Comparison of ENCODE assay signal across 28 cellular contexts in the genomic region with DNA sequence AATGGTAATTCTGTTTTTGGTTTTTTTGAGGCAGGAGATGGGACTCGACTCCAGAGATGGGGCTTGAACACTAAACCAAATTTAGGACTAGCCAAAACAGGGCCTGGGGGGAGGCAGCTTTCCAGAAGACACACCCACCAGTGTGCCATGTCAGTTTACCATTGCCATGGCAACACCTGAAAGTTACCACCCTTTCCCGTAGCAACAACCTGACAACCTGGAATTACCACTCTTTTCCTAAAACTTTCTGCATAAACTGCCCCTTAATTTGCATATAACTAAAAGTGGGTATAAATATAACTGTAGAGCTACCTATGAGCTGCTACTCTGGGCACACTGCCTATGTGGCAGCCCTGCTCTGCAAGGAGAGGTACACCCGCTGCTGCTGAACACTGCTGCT. TPM values are rescaled to one million over a fixed set of nuclear protein-coding genes. Genes with fewer than 3 reads are reported as not detected.
"Had no signal": no experiment of that assay in that cellular context is flagged by ENCODE, and none has a peak within 500 bp of the region (broad histone marks: within the 10 kb centered on the region; RNA-seq: fewer than 3 reads in every experiment).

No MANE protein-coding gene starts in this region.

- H3K4me3 ChIP-seq: neural progenitor cell, ovary, psoas muscle, right lobe of liver, sigmoid colon, stomach, thoracic aorta, thyroid gland, tibial nerve, upper lobe of left lung, vagina had no signal

- H2AFZ ChIP-seq: neural progenitor cell, parathyroid adenoma had no signal

- H3K4me3 Mint-ChIP-seq: nephron; stimulated activated effector memory CD8-positive, alpha-beta T cell treated with anti-CD3 and anti-CD28 coated beads, Interleukin-12 subunit alpha, Interleukin-12 subunit beta, amount 100 ng/mL, for 72 hours; stimulated activated naive B cell treated with anti-CD40 and anti-IgM and Interleukin-4, amounts not matched to agents 10 μg/mL and 1 μg/mL and 100 μg/mL, for 72 hours; stimulated activated naive CD8-positive, alpha-beta T cell treated with anti-CD3 and anti-CD28 coated beads, Interleukin-15, Interleukin-2, amounts not matched to agents 100 ng/mL and 50 ng/mL, for 24 hours had no signal

- ATAC-seq: psoas muscle; right cardiac atrium; right lobe of liver; stimulated activated effector memory CD8-positive, alpha-beta T cell treated with anti-CD3 and anti-CD28 coated beads, Interleukin-12 subunit alpha, Interleukin-12 subunit beta, amount 100 ng/mL, for 72 hours; stimulated activated naive B cell treated with anti-CD40 and anti-IgM and Interleukin-4, amounts not matched to agents 10 μg/mL and 1 μg/mL and 100 μg/mL, for 72 hours had no signal

- H3K4me2 ChIP-seq: neural progenitor cell had no signal

- H3K4me1 Mint-ChIP-seq: neural progenitor cell; stimulated activated effector memory CD8-positive, alpha-beta T cell treated with anti-CD3 and anti-CD28 coated beads, Interleukin-12 subunit alpha, Interleukin-12 subunit beta, amount 100 ng/mL, for 72 hours; stimulated activated naive B cell treated with anti-CD40 and anti-IgM and Interleukin-4, amounts not matched to agents 10 μg/mL and 1 μg/mL and 100 μg/mL, for 72 hours had no signal

- H3K4me1 ChIP-seq: parathyroid adenoma, right lobe of liver, sigmoid colon, stomach, thyroid gland, upper lobe of left lung, vagina had no signal

- H3K36me3 Mint-ChIP-seq: neural progenitor cell; stimulated activated effector memory CD8-positive, alpha-beta T cell treated with anti-CD3 and anti-CD28 coated beads, Interleukin-12 subunit alpha, Interleukin-12 subunit beta, amount 100 ng/mL, for 72 hours; stimulated activated naive B cell treated with anti-CD40 and anti-IgM and Interleukin-4, amounts not matched to agents 10 μg/mL and 1 μg/mL and 100 μg/mL, for 72 hours had no signal

- H3K9me3 Mint-ChIP-seq: nephron; stimulated activated effector memory CD8-positive, alpha-beta T cell treated with anti-CD3 and anti-CD28 coated beads, Interleukin-12 subunit alpha, Interleukin-12 subunit beta, amount 100 ng/mL, for 72 hours; stimulated activated naive B cell treated with anti-CD40 and anti-IgM and Interleukin-4, amounts not matched to agents 10 μg/mL and 1 μg/mL and 100 μg/mL, for 72 hours; stimulated activated naive CD8-positive, alpha-beta T cell treated with anti-CD3 and anti-CD28 coated beads, Interleukin-15, Interleukin-2, amounts not matched to agents 100 ng/mL and 50 ng/mL, for 24 hours had no signal

- H3K9ac ChIP-seq: neural progenitor cell, parathyroid adenoma had no signal

- H3K36me3 ChIP-seq: neural progenitor cell, ovary, right lobe of liver, sigmoid colon, stomach, thoracic aorta, thyroid gland, tibial nerve, upper lobe of left lung, vagina had no signal

- FAIRE-seq: small intestine, urothelium cell line had no signal

- H3K79me2 ChIP-seq: parathyroid adenoma had no signal

- H3K9me3 ChIP-seq: ovary, psoas muscle, right lobe of liver, sigmoid colon, stomach, thoracic aorta, thyroid gland, tibial nerve, upper lobe of left lung, vagina had no signal

- H3K27me3 Mint-ChIP-seq: progenitor cell of endocrine pancreas had no signal

- DNase-seq: occipital lobe; ovary; posterior cingulate gyrus; psoas muscle; right cardiac atrium; right lobe of liver; sigmoid colon; small intestine; stimulated activated CD4-positive, alpha-beta T cell treated with anti-CD3 and anti-CD28 coated beads, Interleukin-15, amount 100 ng/mL, for 24 hours; stimulated activated CD4-positive, alpha-beta T cell treated with anti-CD3 and anti-CD28 coated beads, Interleukin-2, amount 100 ng/mL, for 24 hours; stimulated activated CD4-positive, alpha-beta T cell treated with anti-CD3 and anti-CD28 coated beads, Interleukin-2, amount 100 ng/mL, for 48 hours; stimulated activated CD4-positive, alpha-beta T cell treated with anti-CD3 and anti-CD28 coated beads, Interleukin-4, amount 100 ng/mL, for 24 hours; stimulated activated naive B cell treated with anti-CD40 and anti-IgM and Interleukin-4, amounts not matched to agents 10 μg/mL and 1 μg/mL and 100 μg/mL, for 72 hours; stimulated activated naive CD4-positive, alpha-beta T cell treated with Interleukin-2 at 50 U/mL for 16 hours; stomach; thyroid gland; trophoblast cell; upper lobe of left lung had no signal

- H3K27ac Mint-ChIP-seq: neural progenitor cell; progenitor cell of endocrine pancreas; stimulated activated effector memory CD8-positive, alpha-beta T cell treated with anti-CD3 and anti-CD28 coated beads, Interleukin-12 subunit alpha, Interleukin-12 subunit beta, amount 100 ng/mL, for 72 hours; stimulated activated naive B cell treated with anti-CD40 and anti-IgM and Interleukin-4, amounts not matched to agents 10 μg/mL and 1 μg/mL and 100 μg/mL, for 72 hours; stimulated activated naive CD8-positive, alpha-beta T cell treated with anti-CD3 and anti-CD28 coated beads, Interleukin-15, Interleukin-2, amounts not matched to agents 100 ng/mL and 50 ng/mL, for 24 hours had no signal

- H3K27me3 ChIP-seq: neural progenitor cell, ovary, right lobe of liver, sigmoid colon, stomach, thyroid gland, tibial nerve, upper lobe of left lung, vagina had no signal

- H3K27ac ChIP-seq: neural progenitor cell, ovary, parathyroid adenoma, psoas muscle, right lobe of liver, sigmoid colon, stomach, thoracic aorta, thyroid gland, tibial nerve, upper lobe of left lung, vagina had no signal

RNA-seq across cellular contexts. Expression of gene CDK15, which starts 10.3 kb away (rescaled TPM):
- total RNA-seq: occipital lobe, right lobe of liver, vagina had no signal
